ENCODE assay signal across 8 cellular contexts in the genomic region with DNA sequence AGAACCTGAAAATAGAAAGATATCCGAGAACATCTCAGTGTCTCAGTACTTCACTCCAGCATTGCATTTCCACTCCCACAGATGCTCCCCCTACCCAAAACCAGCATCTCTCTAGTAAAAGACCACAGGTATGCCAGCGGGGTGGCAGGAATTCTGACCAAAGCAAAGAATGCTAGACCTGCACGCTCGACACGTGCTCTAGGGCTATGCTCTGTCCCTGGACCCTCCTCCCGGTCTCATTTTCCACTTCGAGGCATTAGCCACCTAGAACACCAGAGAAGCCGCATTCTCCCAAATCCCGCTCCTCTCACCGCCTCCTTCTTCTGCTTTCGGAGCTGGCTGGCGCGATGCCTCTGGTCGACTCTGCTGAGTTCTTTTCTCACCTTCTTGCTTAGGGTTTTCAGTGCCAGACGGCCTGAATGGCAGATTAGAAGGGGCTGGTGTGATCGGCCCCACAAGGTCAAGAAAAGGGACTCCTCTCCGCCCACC. TPM values are rescaled to one million over a fixed set of nuclear protein-coding genes. Genes with fewer than 3 reads are reported as not detected.
DNase-seq lines count a peak whose midpoint lies in the region; ATAC-seq and TF ChIP-seq lines count a peak whose summit lies in the region.

No MANE protein-coding gene starts in this region.

- H3K4me1 Mint-ChIP-seq in stimulated activated memory B cell treated with anti-CD40 and anti-IgM and Interleukin-4, amounts not matched to agents 10 μg/mL and 1 μg/mL and 100 μg/mL, for 72 hours = peaks cover 34% of the 10 kb centered on the region

- no peaks in the 10 kb centered on the region for H3K27me3 ChIP-seq in cardiac muscle cell
- no peaks in the 10 kb centered on the region for H3K27me3 ChIP-seq in iPS-18a (ENCODE audit: control insufficient read depth, insufficient read depth, low read length)

- no peaks in the 10 kb centered on the region for H3K36me3 Mint-ChIP-seq in activated naive CD4-positive, alpha-beta T cell treated with anti-CD3 and anti-CD28 coated beads, Interleukin-2, amount 50 U/mL, for 72 hours
- peaks cover 9% of the 10 kb centered on the region for H3K36me3 Mint-ChIP-seq in stimulated activated memory B cell treated with anti-CD40 and anti-IgM and Interleukin-4, amounts not matched to agents 10 μg/mL and 1 μg/mL and 100 μg/mL, for 72 hours

- H3K9me3 ChIP-seq in cardiac muscle cell (ENCODE audit: low read depth) (no peaks in the 10 kb centered on the region), iPS-18a (ENCODE audit: control insufficient read depth, low read depth, low read length) (no peaks in the 10 kb centered on the region)

- H3K4me3 ChIP-seq in cardiac muscle cell (peak overlapping the region; percentile 100), iPS-18a (ENCODE audit: low read length) (peak overlapping the region; percentile 93)

- ATAC-seq in activated naive CD4-positive, alpha-beta T cell treated with anti-CD3 and anti-CD28 coated beads, Interleukin-2, amount 50 U/mL, for 72 hours = no peak
- ATAC-seq in stimulated activated memory B cell treated with anti-CD40 and anti-IgM and Interleukin-4, amounts not matched to agents 10 μg/mL and 1 μg/mL and 100 μg/mL, for 72 hours = no peak

- no peak for TF ChIP-seq CTCF in cardiac muscle cell (IDR thresholded peaks at IDR 0.05; ENCODE audit: low read depth, low read length)

- H3K27ac Mint-ChIP-seq in activated naive CD4-positive, alpha-beta T cell treated with anti-CD3 and anti-CD28 coated beads, Interleukin-2, amount 50 U/mL, for 72 hours = peak overlapping the region; percentile 89 to 100
- H3K27ac Mint-ChIP-seq in stimulated activated memory B cell treated with anti-CD40 and anti-IgM and Interleukin-4, amounts not matched to agents 10 μg/mL and 1 μg/mL and 100 μg/mL, for 72 hours = peak overlapping the region; percentile 93

- intact Hi-C loops in cardiac septum (cut with DNase I) = loop anchor here (2.0 kb wide), 1 partner anchor 33 kb away; the partner anchor contains the start of genes SMG6 and SRR

- H3K9me3 Mint-ChIP-seq in activated naive CD4-positive, alpha-beta T cell treated with anti-CD3 and anti-CD28 coated beads, Interleukin-2, amount 50 U/mL, for 72 hours = no peaks in the 10 kb centered on the region
- H3K9me3 Mint-ChIP-seq in stimulated activated memory B cell treated with anti-CD40 and anti-IgM and Interleukin-4, amounts not matched to agents 10 μg/mL and 1 μg/mL and 100 μg/mL, for 72 hours = no peaks in the 10 kb centered on the region

- H3K36me3 ChIP-seq in cardiac muscle cell = peaks cover 38% of the 10 kb centered on the region
- peaks cover 43% of the 10 kb centered on the region for H3K36me3 ChIP-seq in iPS-18a (ENCODE audit: control insufficient read depth, low read depth, low read length)

- peaks cover 4% of the 10 kb centered on the region for H3K4me1 ChIP-seq in cardiac muscle cell (ENCODE audit: low read depth)
- H3K4me1 ChIP-seq in iPS-18a (ENCODE audit: control insufficient read depth, low read depth, low read length) = peaks cover 18% of the 10 kb centered on the region

- no peaks in the 10 kb centered on the region for H3K27me3 Mint-ChIP-seq in stimulated activated memory B cell treated with anti-CD40 and anti-IgM and Interleukin-4, amounts not matched to agents 10 μg/mL and 1 μg/mL and 100 μg/mL, for 72 hours

- peak overlapping the region; percentile 93 for H3K9ac ChIP-seq in iPS-18a (ENCODE audit: low read length)

- H3K27ac ChIP-seq in cardiac muscle cell = peak overlapping the region; percentile 74
- peak overlapping the region; percentile 54 for H3K27ac ChIP-seq in iPS-18a (ENCODE audit: low read length)

- peak overlapping the region; percentile 98 for H3K4me3 Mint-ChIP-seq in stimulated activated memory B cell treated with anti-CD40 and anti-IgM and Interleukin-4, amounts not matched to agents 10 μg/mL and 1 μg/mL and 100 μg/mL, for 72 hours

- DNase-seq in cardiac muscle cell (ENCODE audit: low read depth in 1 of 2, low spot score in 1 of 2) (no peak), cardiac septum (ENCODE audit: low spot score) (no peak), NCI-H446 (lab: John Stamatoyannopoulos, UW) (no peak), NCI-H748 (lab: John Stamatoyannopoulos, UW; ENCODE audit: unreplicated experiment) (no peak), activated gamma-delta T cell (lab: John Stamatoyannopoulos, UW) (no peak)
- no peak for DNase-seq in activated naive CD4-positive, alpha-beta T cell treated with anti-CD3 and anti-CD28 coated beads, Interleukin-2, amount 50 U/mL, for 72 hours (ENCODE audit: low spot score in 2 of 2)

RNA-seq across cellular contexts. Expression of gene TSR1, which starts 0.5 kb away (rescaled TPM):
- total RNA-seq in cardiac muscle cell (47.1 and 52.6 TPM in 2 replicates), cardiac septum (23.0 TPM)
- polyA plus RNA-seq in cardiac muscle cell = 34.0 and 43.1 TPM in 2 replicates
- total RNA-seq in activated naive CD4-positive, alpha-beta T cell treated with anti-CD3 and anti-CD28 coated beads, Interleukin-2, amount 50 U/mL, for 72 hours = 10 to 100 TPM; 55.9 to 73.4 TPM

RNA-seq across cellular contexts. Expression of gene SGSM2, which starts 1.5 kb away (rescaled TPM):
- total RNA-seq in cardiac muscle cell (93.3 and 106 TPM in 2 replicates), cardiac septum (35.5 TPM)
- polyA plus RNA-seq in cardiac muscle cell = 99.3 and 107 TPM in 2 replicates
- total RNA-seq in activated naive CD4-positive, alpha-beta T cell treated with anti-CD3 and anti-CD28 coated beads, Interleukin-2, amount 50 U/mL, for 72 hours = 10 to 100 TPM; 27.8 to 50.1 TPM

RNA-seq across cellular contexts. Expression of gene SRR, which starts 32.0 kb away (rescaled TPM):
- 27.7 and 28.3 TPM in 2 replicates for total RNA-seq in cardiac muscle cell
- polyA plus RNA-seq in cardiac muscle cell = 27.9 and 49.9 TPM in 2 replicates
- 9.3 TPM for total RNA-seq in cardiac septum
- 10 to 100 TPM in 1 of 2 donors, 1 to 10 TPM in 1; 6.3 to 15.9 TPM for total RNA-seq in activated naive CD4-positive, alpha-beta T cell treated with anti-CD3 and anti-CD28 coated beads, Interleukin-2, amount 50 U/mL, for 72 hours

RNA-seq across cellular contexts. Expression of gene SMG6, which starts 32.2 kb away (rescaled TPM):
- 50.8 and 54.8 TPM in 2 replicates for total RNA-seq in cardiac muscle cell
- polyA plus RNA-seq in cardiac muscle cell = 23.0 and 25.9 TPM in 2 replicates
- 19.7 TPM for total RNA-seq in cardiac septum
- total RNA-seq in activated naive CD4-positive, alpha-beta T cell treated with anti-CD3 and anti-CD28 coated beads, Interleukin-2, amount 50 U/mL, for 72 hours = 10 to 100 TPM; 40.1 to 45.2 TPM
